In the genomic region with DNA sequence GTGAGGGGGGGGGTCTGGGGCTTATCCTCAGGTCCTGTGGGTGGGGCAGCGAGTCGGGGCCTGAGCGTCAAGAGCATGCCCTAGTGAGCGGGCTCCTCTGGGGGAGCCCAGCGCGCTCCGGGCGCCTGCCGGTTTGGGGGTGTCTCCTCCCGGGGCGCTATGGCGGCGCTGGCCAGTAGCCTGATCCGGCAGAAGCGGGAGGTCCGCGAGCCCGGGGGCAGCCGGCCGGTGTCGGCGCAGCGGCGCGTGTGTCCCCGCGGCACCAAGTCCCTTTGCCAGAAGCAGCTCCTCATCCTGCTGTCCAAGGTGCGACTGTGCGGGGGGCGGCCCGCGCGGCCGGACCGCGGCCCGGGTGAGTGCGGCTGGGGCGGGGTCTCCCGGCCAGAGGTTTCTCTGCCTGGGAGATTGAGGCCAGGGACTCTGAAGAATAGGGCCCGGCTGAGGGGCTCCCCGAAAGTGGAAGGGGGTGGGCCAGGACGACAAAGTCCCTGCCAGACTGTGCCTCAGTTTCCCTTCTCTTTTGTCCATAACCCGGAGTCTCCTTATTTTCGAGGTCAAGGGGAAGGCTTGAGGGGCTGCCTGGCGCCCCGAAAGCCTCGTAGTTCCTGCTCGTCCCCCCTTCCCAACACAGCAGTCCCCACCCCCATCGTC, we compare ENCODE assay signal across 8 cellular contexts. TPM values are rescaled to one million over a fixed set of nuclear protein-coding genes. Genes with fewer than 3 reads are reported as not detected.
DNase-seq lines count a peak whose midpoint lies in the region; ATAC-seq, FAIRE-seq and TF ChIP-seq lines count a peak whose summit lies in the region.

A gene (plus strand): TSS at position 51 of the 651 bp plus-strand sequence. CDS start 109 bp downstream, at position 160.

- no peak for ATAC-seq in activated T-cell treated with anti-CD3 and anti-CD28 coated beads, Interleukin-2, amount 50 U/mL, for 72 hours (replicated peaks in 1 of 2)
- no peak for ATAC-seq in activated CD4-positive, CD25-positive, alpha-beta regulatory T cell treated with anti-CD3 and anti-CD28 coated beads, Interleukin-2, amount 50 U/mL, for 24 hours
- ATAC-seq in GM21360 (IDR thresholded peaks at IDR 0.05; ENCODE audit: unreplicated experiment), result no peak

- peak within 1 kb of the TSS; percentile 45 for H3K9ac ChIP-seq in smooth muscle cell (ENCODE audit: low read depth)

- H3K36me3 ChIP-seq in smooth muscle cell (ENCODE audit: low read depth), result no peaks in the 10 kb centered on the region
- H3K36me3 ChIP-seq in small intestine (ENCODE audit: control insufficient read depth in 2 of 2, insufficient read depth in 2 of 2, low read length in 2 of 2), result no peaks in the 10 kb centered on the region

- H3K9me3 ChIP-seq in smooth muscle cell (replicated peaks; ENCODE audit: low read depth) (no peaks in the 10 kb centered on the region), small intestine (ENCODE audit: control insufficient read depth, low read depth) (no peaks in the 10 kb centered on the region)

- peak within 1 kb of the TSS; percentile 38 for H2AFZ ChIP-seq in smooth muscle cell (ENCODE audit: low read depth)

- H3K4me1 ChIP-seq in smooth muscle cell (ENCODE audit: low read depth) (peaks cover 22% of the 10 kb centered on the region), small intestine (ENCODE audit: control insufficient read depth in 2 of 2, insufficient read depth in 1 of 2, low read depth in 1 of 2, low read length in 1 of 2) (peaks cover 0 to 4% of the 10 kb centered on the region in 2 donors)

- H3K4me2 ChIP-seq in smooth muscle cell, result peak within 1 kb of the TSS; percentile 88

- H3K4me1 Mint-ChIP-seq in activated T-cell treated with anti-CD3 and anti-CD28 coated beads, Interleukin-2, amount 50 U/mL, for 72 hours (ENCODE audit: low read depth), result peaks cover 39% of the 10 kb centered on the region

- H3K4me3 ChIP-seq in HFF-Myc (replicated peaks; ENCODE audit: low read depth, low read length) (peak within 1 kb of the TSS; percentile 31), iPS-11a (ENCODE audit: low read depth, low read length) (peak within 1 kb of the TSS; percentile 69), smooth muscle cell (peak within 1 kb of the TSS; percentile 61), small intestine (ENCODE audit: low read depth in 1 of 2, low read length in 2 of 2) (peak within 1 kb of the TSS in 1 of 2 donors; percentile 33)

- WGBS in smooth muscle cell (ENCODE audit: low lambda C conversion rate), result 3% methylated on average over 47 of the region's 50 CpGs
- 2 to 4% (median 3%) methylated on average over 46 to 50 of the region's 50 CpGs for WGBS in small intestine, 3 donors

- H3K9me3 Mint-ChIP-seq in activated T-cell treated with anti-CD3 and anti-CD28 coated beads, Interleukin-2, amount 50 U/mL, for 72 hours, result no peaks in the 10 kb centered on the region

- DNase-seq in HFF-Myc (ENCODE audit: extremely low read depth, low read depth) (no peak), smooth muscle cell (lab: John Stamatoyannopoulos, UW; ENCODE audit: unreplicated experiment) (no peak), small intestine (no peak), AG20443 (ENCODE audit: low spot score) (no peak)
- no peak for DNase-seq in activated T-cell treated with anti-CD3 and anti-CD28 coated beads, Interleukin-2, amount 50 U/mL, for 72 hours

- FAIRE-seq in small intestine (lab: Jason Lieb, UNC), result no peak

- H3K27me3 ChIP-seq in smooth muscle cell (ENCODE audit: low read depth), result no peaks in the 10 kb centered on the region
- peaks cover 3 to 10% of the 10 kb centered on the region in 2 donors for H3K27me3 ChIP-seq in small intestine (ENCODE audit: control insufficient read depth in 2 of 2, insufficient read depth in 2 of 2, low read length in 2 of 2)

- H3K4me3 Mint-ChIP-seq in activated T-cell treated with anti-CD3 and anti-CD28 coated beads, Interleukin-2, amount 50 U/mL, for 72 hours, result peak within 1 kb of the TSS; percentile 90 to 95

- no peak within 1 kb of the TSS for H3K27ac Mint-ChIP-seq in activated T-cell treated with anti-CD3 and anti-CD28 coated beads, Interleukin-2, amount 50 U/mL, for 72 hours

- H4K20me1 ChIP-seq in smooth muscle cell (ENCODE audit: low read depth), result peaks cover 12% of the 10 kb centered on the region

- H3K27ac ChIP-seq in smooth muscle cell (ENCODE audit: low read depth) (no peak within 1 kb of the TSS), small intestine (ENCODE audit: low read depth in 1 of 2, low read length in 1 of 2) (no peak within 1 kb of the TSS)

- H3K79me2 ChIP-seq in smooth muscle cell (ENCODE audit: low read depth), result no peaks in the 10 kb centered on the region

- H3K36me3 Mint-ChIP-seq in activated T-cell treated with anti-CD3 and anti-CD28 coated beads, Interleukin-2, amount 50 U/mL, for 72 hours (ENCODE audit: insufficient read depth in 2 of 2), result peaks cover 2 to 6% of the 10 kb centered on the region in 2 donors

- H3K27me3 Mint-ChIP-seq in activated T-cell treated with anti-CD3 and anti-CD28 coated beads, Interleukin-2, amount 50 U/mL, for 72 hours (ENCODE audit: low read depth), result peaks cover 53% of the 10 kb centered on the region

- H3F3A ChIP-seq in smooth muscle cell (ENCODE audit: low read depth), result peaks cover 16% of the 10 kb centered on the region

- TF ChIP-seq CTCF in HFF-Myc (IDR thresholded peaks at IDR 0.05; ENCODE audit: low read depth, low read length, missing control alignments) (no peak), smooth muscle cell (IDR thresholded peaks at IDR 0.05; ENCODE audit: borderline replicate concordance, insufficient read depth, poor library complexity, severe bottlenecking) (no peak)

RNA-seq across cellular contexts. Expression of the gene that starts here (rescaled TPM):
- total RNA-seq in activated T-cell treated with anti-CD3 and anti-CD28 coated beads, Interleukin-2, amount 50 U/mL, for 72 hours, result 1 to 10 TPM; 4.9 to 5.3 TPM
- 21.3 and 28.5 TPM in 2 replicates for total RNA-seq in smooth muscle cell
- polyA plus RNA-seq in smooth muscle cell (13.9 and 30.9 TPM in 2 replicates), small intestine (under 1 TPM in 1 of 3 donors, not detected in 2; 0.61 TPM)
